In genomic region chr17:77923776-77924513, GRCh38 we compare ENCODE assay signal across 11 cellular contexts.
"Had no signal": no experiment of that assay in that cellular context is flagged by ENCODE, and none has a peak within 500 bp of the region (broad histone marks: within the 10 kb centered on the region; RNA-seq: fewer than 3 reads in every experiment).

No MANE protein-coding gene starts in this region.

- H3K36me3 Mint-ChIP-seq: activated naive CD8-positive, alpha-beta T cell; naive thymus-derived CD4-positive, alpha-beta T cell; stimulated activated memory B cell treated with anti-CD40 and anti-IgM and Interleukin-4, amounts not matched to agents 10 μg/mL and 1 μg/mL and 100 μg/mL, for 72 hours had no signal

- ATAC-seq: naive thymus-derived CD4-positive, alpha-beta T cell; stimulated activated memory B cell treated with anti-CD40 and anti-IgM and Interleukin-4, amounts not matched to agents 10 μg/mL and 1 μg/mL and 100 μg/mL, for 72 hours had no signal

- H3K27ac ChIP-seq: heart left ventricle, vagina had no signal

- H3K27ac Mint-ChIP-seq: activated CD4-positive, alpha-beta T cell treated with anti-CD3 and anti-CD28 coated beads, Interleukin-2, amount 10 ng/mL, durations not matched to agents 7 days and 5 days; activated naive CD8-positive, alpha-beta T cell; stimulated activated memory B cell treated with anti-CD40 and anti-IgM and Interleukin-4, amounts not matched to agents 10 μg/mL and 1 μg/mL and 100 μg/mL, for 72 hours had no signal

- H3K9me3 Mint-ChIP-seq: activated CD4-positive, alpha-beta T cell treated with anti-CD3 and anti-CD28 coated beads, Interleukin-2, amount 10 ng/mL, durations not matched to agents 7 days and 5 days had no signal

- H3K27me3 ChIP-seq: tibial nerve, vagina had no signal

- H3K4me3 ChIP-seq: heart left ventricle, tibial nerve, vagina had no signal

- H3K9me3 ChIP-seq: vagina had no signal

- H3K36me3 ChIP-seq: heart left ventricle, tibial nerve, vagina had no signal

- DNase-seq: activated CD4-positive, alpha-beta T cell treated with anti-CD3 and anti-CD28 coated beads, Interleukin-2, amount 10 ng/mL, durations not matched to agents 7 days and 5 days; activated gamma-delta T cell treated with Interleukin-2 at 50 U/mL for 16 hours; amniotic stem cell; effector memory CD4-positive, alpha-beta T cell; heart left ventricle; naive thymus-derived CD4-positive, alpha-beta T cell; stimulated activated CD4-positive, alpha-beta T cell treated with anti-CD3 and anti-CD28 coated beads, Interleukin-2, amount 100 ng/mL, for 48 hours had no signal

- H3K4me3 Mint-ChIP-seq: activated CD4-positive, alpha-beta T cell treated with anti-CD3 and anti-CD28 coated beads, Interleukin-2, amount 10 ng/mL, durations not matched to agents 7 days and 5 days; activated naive CD8-positive, alpha-beta T cell; naive thymus-derived CD4-positive, alpha-beta T cell; stimulated activated memory B cell treated with anti-CD40 and anti-IgM and Interleukin-4, amounts not matched to agents 10 μg/mL and 1 μg/mL and 100 μg/mL, for 72 hours had no signal

- H3K4me1 ChIP-seq: vagina had no signal
